In the genomic region with DNA sequence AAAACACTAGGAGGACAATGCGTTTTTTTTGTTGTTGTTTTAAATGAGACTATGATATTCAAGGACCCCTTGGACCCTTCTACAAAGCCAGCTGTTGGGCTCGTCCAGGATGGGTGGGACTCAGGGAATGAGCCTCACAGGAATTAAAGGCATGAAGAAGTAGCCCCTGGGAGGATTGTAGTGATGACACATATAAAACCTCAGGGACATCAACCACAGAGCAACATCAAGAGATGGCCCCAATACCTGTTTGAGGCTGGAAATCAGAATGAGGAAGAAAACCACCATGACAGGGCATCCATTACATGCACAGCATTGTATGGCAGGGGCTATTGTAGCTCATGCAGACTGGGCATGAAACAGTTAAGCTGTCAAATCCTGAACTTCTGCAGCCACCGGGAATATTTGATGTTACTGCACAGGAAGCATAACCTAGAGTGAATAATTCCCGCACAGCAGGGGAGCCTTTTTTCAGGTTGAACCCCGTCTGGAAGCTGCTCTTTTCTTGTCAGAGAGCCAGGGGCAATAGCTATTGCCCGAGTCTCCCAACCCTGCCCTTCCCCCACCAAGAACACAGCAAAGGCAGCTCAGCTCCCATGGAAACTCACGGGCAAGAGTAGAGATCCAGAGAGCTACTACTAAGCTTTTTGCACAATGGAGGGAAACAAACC, we compare ENCODE assay signal across 13 cellular contexts.
A peak's percentile ranks its signal among the peaks of the same experiment; 100 is the strongest.
DNase-seq lines count a peak whose midpoint lies in the region; ATAC-seq and TF ChIP-seq lines count a peak whose summit lies in the region.
"Had no signal": no experiment of that assay in that cellular context is flagged by ENCODE, and none has a peak within 500 bp of the region (broad histone marks: within the 10 kb centered on the region; RNA-seq: fewer than 3 reads in every experiment).

No MANE protein-coding gene starts in this region.

- DNase-seq in EH (ENCODE audit: low read depth) (peak; percentile 64), NCI-H2171 (lab: John Stamatoyannopoulos, UW) (peak; percentile 59), myocyte (ENCODE audit: low read depth) (peak; percentile 40), medulla oblongata (ENCODE audit: extremely low spot score) (no peak), OCI-M1 (lab: John Stamatoyannopoulos, UW) (no peak), mucosa of descending colon (no peak)
- DNase-seq: activated CD4-positive, alpha-beta T cell treated with anti-CD3 and anti-CD28 coated beads, Interleukin-2, amount 10 ng/mL, durations not matched to agents 7 days and 5 days; amniotic stem cell; Calu3 had no signal

- H3K4me1 ChIP-seq in mucosa of descending colon (ENCODE audit: low read depth) = no peaks in the 10 kb centered on the region

- peaks cover 4% of the 10 kb centered on the region for H3K36me3 Mint-ChIP-seq in brain
- H3K36me3 Mint-ChIP-seq: IgD-negative memory B cell had no signal

- H3K4me3 ChIP-seq in mucosa of descending colon = no peak overlapping the region

- H3K36me3 ChIP-seq in mucosa of descending colon (ENCODE audit: low read depth) = no peaks in the 10 kb centered on the region

- no peak for ATAC-seq in mucosa of descending colon
- ATAC-seq in GM18873 (IDR thresholded peaks at IDR 0.05; ENCODE audit: low FRiP score, unreplicated experiment) = no peak
- ATAC-seq: Right ventricle myocardium inferior had no signal

- H3K9me3 ChIP-seq in mucosa of descending colon = peaks cover 11% of the 10 kb centered on the region

- peaks cover 11 to 28% (median 19%) of the 10 kb centered on the region in 5 experiments for H3K9me3 Mint-ChIP-seq in brain

- no peaks in the 10 kb centered on the region for H3K27me3 Mint-ChIP-seq in brain
- H3K27me3 Mint-ChIP-seq: IgD-negative memory B cell had no signal

- peak overlapping the region in 4 of 5 experiments; percentile 67 to 92 (median 90) for H3K27ac Mint-ChIP-seq in brain
- H3K27ac Mint-ChIP-seq: activated CD4-positive, alpha-beta T cell treated with anti-CD3 and anti-CD28 coated beads, Interleukin-2, amount 10 ng/mL, durations not matched to agents 7 days and 5 days; IgD-negative memory B cell had no signal

- intact Hi-C loops in mucosa of descending colon (cut with DNase I, micrococcal nuclease) = no loop called here

- no peak for TF ChIP-seq CTCF in brain (conservative IDR thresholded peaks at IDR 0.05)
- TF ChIP-seq CTCF in mucosa of descending colon (IDR thresholded peaks at IDR 0.05) = no peak

- peak overlapping the region; percentile 20 to 68 (median 52) for H3K4me3 Mint-ChIP-seq in brain
- H3K4me3 Mint-ChIP-seq: activated CD4-positive, alpha-beta T cell treated with anti-CD3 and anti-CD28 coated beads, Interleukin-2, amount 10 ng/mL, durations not matched to agents 7 days and 5 days; IgD-negative memory B cell had no signal

- H3K4me1 Mint-ChIP-seq in brain = peaks cover 29% of the 10 kb centered on the region
- H3K4me1 Mint-ChIP-seq: activated CD4-positive, alpha-beta T cell treated with anti-CD3 and anti-CD28 coated beads, Interleukin-2, amount 10 ng/mL, durations not matched to agents 7 days and 5 days had no signal

Comparison
In these comparisons a context has a peak if more than half of its experiments do, and no peak if none do; other contexts are left out.
1. DNase-seq: peak in EH (single experiment), NCI-H2171 (single experiment) and myocyte (single experiment); none in medulla oblongata (single experiment), OCI-M1 (single experiment) and mucosa of descending colon (0 of 3).